1 cellular context compared by ENCODE assay signal in genomic region chr22:20420157-20420842, GRCh38.
TF ChIP-seq lines count a peak whose summit lies in the region.

No MANE protein-coding gene starts in this region.

TF ChIP-seq in H1, 55 proteins besides CTCF, POLR2A, EP300 and RAD21:
- TF ChIP-seq SIN3A (conservative IDR thresholded peaks at IDR 0.05 in 1 of 2, IDR thresholded peaks at IDR 0.05 in 1 of 2; ENCODE audit: low read depth in 1 of 2, low read length in 2 of 2) (no peak), SUZ12 (IDR thresholded peaks at IDR 0.05; ENCODE audit: low read length) (no peak), RFX5 (IDR thresholded peaks at IDR 0.05; ENCODE audit: borderline replicate concordance, low read depth, low read length) (no peak), CTBP2 (IDR thresholded peaks at IDR 0.05; ENCODE audit: borderline replicate concordance, insufficient read depth, insufficient read length, low read length) (no peak), SIX5 (IDR thresholded peaks at IDR 0.05; ENCODE audit: low read depth, low read length) (no peak)
